Comparison of ENCODE assay signal across 22 cellular contexts in the genomic region with DNA sequence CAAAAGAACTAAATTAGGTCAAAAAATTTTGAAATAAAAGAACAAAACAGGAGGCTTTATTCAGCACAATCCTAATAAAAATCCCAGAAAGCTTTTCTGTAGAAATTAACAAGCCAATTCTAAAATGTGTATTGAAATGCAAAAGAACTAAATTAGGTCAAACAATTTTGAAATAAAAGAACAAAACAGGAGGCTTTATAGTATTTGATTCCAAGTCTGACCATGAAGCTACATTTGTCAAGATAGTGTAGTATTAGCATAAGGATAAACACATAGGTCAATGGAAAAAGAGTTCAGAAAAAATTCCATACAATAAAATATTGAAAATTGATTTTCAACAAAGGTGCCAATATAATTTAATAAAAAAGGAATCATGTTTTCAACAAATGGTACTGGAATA. TPM values are rescaled to one million over a fixed set of nuclear protein-coding genes. Genes with fewer than 3 reads are reported as not detected.
DNase-seq lines count a peak whose midpoint lies in the region; FAIRE-seq and TF ChIP-seq lines count a peak whose summit lies in the region.
"Had no signal": no experiment of that assay in that cellular context is flagged by ENCODE, and none has a peak within 500 bp of the region (broad histone marks: within the 10 kb centered on the region; RNA-seq: fewer than 3 reads in every experiment).

No MANE protein-coding gene starts in this region.

- H3K79me2 ChIP-seq in astrocyte (ENCODE audit: insufficient read depth, low read length) (peaks cover 93% of the 10 kb centered on the region), keratinocyte (ENCODE audit: control insufficient read depth, insufficient read depth, low read length) (peaks cover 56% of the 10 kb centered on the region)

- dilution Hi-C loops in keratinocyte (cut with MboI; ENCODE audit: extremely low pct_ligation_motif_present, low sequenced_read_pairs), result no loop called here

- no peaks in the 10 kb centered on the region for H3K9me3 Mint-ChIP-seq in astrocyte (ENCODE audit: unreplicated experiment)
- H3K9me3 Mint-ChIP-seq: CD4-positive, alpha-beta T cell; CD8-positive, alpha-beta T cell had no signal

- no peak overlapping the region for H3K27ac ChIP-seq in astrocyte (ENCODE audit: low read depth, low read length)
- no peak overlapping the region for H3K27ac ChIP-seq in keratinocyte (ENCODE audit: control insufficient read depth, insufficient read depth, low read length)
- H3K27ac ChIP-seq in small intestine (ENCODE audit: low read depth in 1 of 2, low read length in 1 of 2), result no peak overlapping the region
- H3K27ac ChIP-seq: 22Rv1; A549; BLaER1 treated with 17β-estradiol and CSF1 and Interleukin-3, amounts not matched to agents 10 nM and 100 nM; C4-2B had no signal

- H3K9ac ChIP-seq in astrocyte (ENCODE audit: low read length) (no peak overlapping the region), keratinocyte (ENCODE audit: control insufficient read depth, extremely low read depth, insufficient read depth, low read length) (no peak overlapping the region)
- H3K9ac ChIP-seq: BLaER1 treated with 17β-estradiol and CSF1 and Interleukin-3, amounts not matched to agents 10 nM and 100 nM had no signal

- H3K4me3 Mint-ChIP-seq in astrocyte (ENCODE audit: unreplicated experiment), result no peak overlapping the region
- H3K4me3 Mint-ChIP-seq: B cell; CD4-positive, alpha-beta T cell; CD8-positive, alpha-beta T cell had no signal

- H3K9me3 ChIP-seq in astrocyte (ENCODE audit: insufficient read depth, low read depth, low read length), result no peaks in the 10 kb centered on the region
- no peaks in the 10 kb centered on the region for H3K9me3 ChIP-seq in keratinocyte (ENCODE audit: control insufficient read depth, low read depth, low read length)
- H3K9me3 ChIP-seq in small intestine (ENCODE audit: control insufficient read depth, low read depth), result no peaks in the 10 kb centered on the region
- H3K9me3 ChIP-seq: A549, Caco-2 had no signal

- no peak overlapping the region for H3K27ac Mint-ChIP-seq in astrocyte (ENCODE audit: unreplicated experiment)
- H3K27ac Mint-ChIP-seq: B cell; CD4-positive, alpha-beta T cell; CD8-positive, alpha-beta T cell had no signal

- H4K20me1 ChIP-seq in astrocyte (ENCODE audit: insufficient read depth, low read length) (peaks cover 22% of the 10 kb centered on the region), keratinocyte (ENCODE audit: control insufficient read depth, extremely low read depth, insufficient read depth, low read length) (no peaks in the 10 kb centered on the region)

- TF ChIP-seq CTCF in astrocyte (IDR thresholded peaks at IDR 0.05; ENCODE audit: insufficient read depth, low read depth, low read length) (no peak), keratinocyte (optimal IDR thresholded peaks at IDR 0.05 in 1 of 3, IDR thresholded peaks at IDR 0.05 in 1 of 3, conservative IDR thresholded peaks at IDR 0.05 in 1 of 3; ENCODE audit: extremely low read depth in 1 of 3, insufficient read depth in 2 of 3, low read length in 3 of 3) (no peak)

- H3K36me3 ChIP-seq in astrocyte (ENCODE audit: insufficient read depth, low read length), result no peaks in the 10 kb centered on the region
- no peaks in the 10 kb centered on the region for H3K36me3 ChIP-seq in keratinocyte (ENCODE audit: control insufficient read depth in 2 of 2, extremely low read depth in 1 of 2, insufficient read depth in 2 of 2, low read length in 2 of 2)
- no peaks in the 10 kb centered on the region for H3K36me3 ChIP-seq in small intestine (ENCODE audit: control insufficient read depth in 2 of 2, insufficient read depth in 2 of 2, low read length in 2 of 2)

- DNase-seq in astrocyte (ENCODE audit: low read depth), result no peak
- DNase-seq in keratinocyte (ENCODE audit: low read depth, low spot score), result no peak
- DNase-seq in small intestine, result no peak
- DNase-seq in NCI-H510A (lab: John Stamatoyannopoulos, UW), result no peak
- DNase-seq in NCI-H1694 (lab: John Stamatoyannopoulos, UW), result no peak
- no peak for DNase-seq in germinal center (ENCODE audit: low spot score)
- DNase-seq: AML-193; Caco-2; Calu3; CD4-positive, alpha-beta T cell; CD8-positive, alpha-beta T cell; DMS79 treated with DMSO at 0.1 percent for 48 hours; GDM1 had no signal

- H3K4me1 ChIP-seq in astrocyte (ENCODE audit: insufficient read depth, low read length) (no peaks in the 10 kb centered on the region), keratinocyte (ENCODE audit: control insufficient read depth, extremely low read depth, insufficient read depth, low read length) (no peaks in the 10 kb centered on the region), small intestine (ENCODE audit: control insufficient read depth in 2 of 2, insufficient read depth in 1 of 2, low read depth in 1 of 2, low read length in 1 of 2) (no peaks in the 10 kb centered on the region)
- H3K4me1 ChIP-seq: A549; BLaER1 treated with 17β-estradiol and CSF1 and Interleukin-3, amounts not matched to agents 10 nM and 100 nM; Caco-2 had no signal

- H3K27me3 Mint-ChIP-seq in astrocyte (ENCODE audit: low read depth, unreplicated experiment), result no peaks in the 10 kb centered on the region
- H3K27me3 Mint-ChIP-seq: B cell; CD4-positive, alpha-beta T cell had no signal

- H3K36me3 Mint-ChIP-seq in astrocyte (ENCODE audit: low read depth, unreplicated experiment), result no peaks in the 10 kb centered on the region

- H3K4me2 ChIP-seq in astrocyte (ENCODE audit: low read length) (no peak overlapping the region), keratinocyte (ENCODE audit: control insufficient read depth, extremely low read depth, insufficient read depth, low read depth, low read length) (no peak overlapping the region)
- H3K4me2 ChIP-seq: A549; BLaER1 treated with 17β-estradiol and CSF1 and Interleukin-3, amounts not matched to agents 10 nM and 100 nM had no signal

- H3K9me1 ChIP-seq in keratinocyte (ENCODE audit: control insufficient read depth, extremely low read depth, insufficient read depth, low read length), result no peaks in the 10 kb centered on the region

- H3K4me3 ChIP-seq in astrocyte (ENCODE audit: insufficient read depth, low read depth, low read length), result no peak overlapping the region
- no peak overlapping the region for H3K4me3 ChIP-seq in keratinocyte (ENCODE audit: control insufficient read depth in 2 of 3, extremely low read depth in 1 of 3, insufficient read depth in 2 of 3, low read depth in 1 of 3, low read length in 3 of 3)
- H3K4me3 ChIP-seq in small intestine (ENCODE audit: low read depth in 1 of 2, low read length in 2 of 2), result no peak overlapping the region
- H3K4me3 ChIP-seq: A549; BLaER1 treated with 17β-estradiol and CSF1 and Interleukin-3, amounts not matched to agents 10 nM and 100 nM; GM12878 had no signal

- no peaks in the 10 kb centered on the region for H3K4me1 Mint-ChIP-seq in astrocyte (ENCODE audit: low read depth, unreplicated experiment)

- peak; percentile 17 for FAIRE-seq in G401.6 (lab: Jason Lieb, UNC)
- peak; percentile 13 for FAIRE-seq in astrocyte (lab: Jason Lieb, UNC)
- peak; percentile 34 for FAIRE-seq in keratinocyte (lab: Jason Lieb, UNC)
- peak; percentile 5 for FAIRE-seq in small intestine (lab: Jason Lieb, UNC)
- FAIRE-seq: A549, GM12878, GM12892, GM18507 had no signal

- H2AFZ ChIP-seq in astrocyte (ENCODE audit: low read depth, low read length) (no peak overlapping the region), keratinocyte (ENCODE audit: control insufficient read depth, low read length) (no peak overlapping the region)

- H3K27me3 ChIP-seq in astrocyte (ENCODE audit: insufficient read depth, low read length), result no peaks in the 10 kb centered on the region
- H3K27me3 ChIP-seq in keratinocyte (ENCODE audit: control insufficient read depth, extremely low read depth, insufficient read depth, low read length), result no peaks in the 10 kb centered on the region
- no peaks in the 10 kb centered on the region for H3K27me3 ChIP-seq in small intestine (ENCODE audit: control insufficient read depth in 2 of 2, insufficient read depth in 2 of 2, low read length in 2 of 2)
- H3K27me3 ChIP-seq: BLaER1 treated with 17β-estradiol and CSF1 and Interleukin-3, amounts not matched to agents 10 nM and 100 nM had no signal

RNA-seq across cellular contexts. Expression of gene LRRC40, which starts 10.8 kb away (rescaled TPM):
- 18.3 and 20.2 TPM in 2 replicates for total RNA-seq in astrocyte
- polyA plus RNA-seq in keratinocyte, result 14.6 to 28.5 TPM (median 15.9 TPM) in 3 replicates
- polyA plus RNA-seq in keratinocyte (2011; ENCODE audit: low read depth), result 4.9 TPM
- 12.3 and 23.3 TPM in 2 replicates for polyA plus RNA-seq in keratinocyte (2011; cell fraction: cytosol; rRNA removed)
- 20.0 and 27.6 TPM in 2 replicates for polyA plus RNA-seq in keratinocyte (2011; cell fraction: nucleus; rRNA removed)
- 8.1 and 14.3 TPM in 2 replicates for polyA plus RNA-seq in keratinocyte (2012; ENCODE audit: low replicate concordance)
- 2.3 to 16.9 TPM (median 7.8 TPM) in 3 replicates for polyA minus RNA-seq in keratinocyte
- polyA minus RNA-seq in keratinocyte (2011; cell fraction: cytosol; rRNA and poly(A)+ RNA removed), result 7.7 TPM
- polyA minus RNA-seq in keratinocyte (2011; cell fraction: nucleus; rRNA and poly(A)+ RNA removed), result 8.0 and 16.1 TPM in 2 replicates
- 10 to 100 TPM; 11.5 to 17.2 (median 11.9) TPM for polyA plus RNA-seq in small intestine

RNA-seq across cellular contexts. Expression of gene SRSF11, which starts 26.6 kb away (rescaled TPM):
- 175 and 185 TPM in 2 replicates for total RNA-seq in astrocyte
- polyA plus RNA-seq in keratinocyte (119 to 236 TPM (median 234 TPM) in 3 replicates), small intestine (100 to 1,000 TPM in 2 of 3 donors, 10 to 100 TPM in 1; 67.3 to 227 (median 118) TPM)
- 250 TPM for polyA plus RNA-seq in keratinocyte (2011; ENCODE audit: low read depth)
- polyA plus RNA-seq in keratinocyte (2011; cell fraction: cytosol; rRNA removed), result 52.0 and 63.7 TPM in 2 replicates
- polyA plus RNA-seq in keratinocyte (2011; cell fraction: nucleus; rRNA removed), result 399 and 511 TPM in 2 replicates
- polyA plus RNA-seq in keratinocyte (2012; ENCODE audit: low replicate concordance), result 84.8 and 100 TPM in 2 replicates
- 104 to 189 TPM (median 172 TPM) in 3 replicates for polyA minus RNA-seq in keratinocyte
- polyA minus RNA-seq in keratinocyte (2011; cell fraction: cytosol; rRNA and poly(A)+ RNA removed), result 49.5 TPM
- polyA minus RNA-seq in keratinocyte (2011; cell fraction: nucleus; rRNA and poly(A)+ RNA removed), result 146 and 228 TPM in 2 replicates
